In genomic region chr7:93622036-93622714, GRCh38 we compare ENCODE assay signal across 8 cellular contexts. TPM values are rescaled to one million over a fixed set of nuclear protein-coding genes. Genes with fewer than 3 reads are reported as not detected.
DNase-seq lines count a peak whose midpoint lies in the region; ATAC-seq, FAIRE-seq and TF ChIP-seq lines count a peak whose summit lies in the region.

No MANE protein-coding gene starts in this region.

- no peaks in the 10 kb centered on the region for H3K27me3 ChIP-seq in breast epithelium
- no peaks in the 10 kb centered on the region for H3K27me3 ChIP-seq in bronchial epithelial cell (ENCODE audit: control insufficient read depth, insufficient read depth, low read length)
- H3K27me3 ChIP-seq in pancreas: no peaks in the 10 kb centered on the region

- FAIRE-seq in bronchial epithelial cell (lab: Jason Lieb, UNC) (no peak), pancreas (lab: Jason Lieb, UNC) (no peak)

- H3K27ac ChIP-seq in breast epithelium (no peak overlapping the region), pancreas (no peak overlapping the region)

- TF ChIP-seq CTCF in MCF 10A (IDR thresholded peaks at IDR 0.05; ENCODE audit: unreplicated experiment) (peak; percentile 41), breast epithelium (IDR thresholded peaks at IDR 0.05) (no peak), bronchial epithelial cell (IDR thresholded peaks at IDR 0.05; ENCODE audit: insufficient read depth, low read length, severe bottlenecking) (peak; percentile 47), pancreas (IDR thresholded peaks at IDR 0.05) (peak in 2 of 4 donors; percentile 20 to 21)

- peaks cover 0 to 5% of the 10 kb centered on the region in 2 donors for H3K9me3 ChIP-seq in breast epithelium
- H3K9me3 ChIP-seq in pancreas: no peaks in the 10 kb centered on the region

- H3K4me1 Mint-ChIP-seq in MCF 10A (ENCODE audit: insufficient read depth, unreplicated experiment): peaks cover 6% of the 10 kb centered on the region

- CTCF ChIA-PET in MCF 10A (lab: Yijun Ruan, JAX): interaction anchor here (0.6 to 3.0 kb wide), 39 partner anchors 9 to 1626 kb away, joined by 3 to 27 read pairs (median 3); no protein-coding TSS in a partner anchor

- peak; percentile 55 to 80 (median 75) for ATAC-seq in pancreas
- ATAC-seq in GM21360 (IDR thresholded peaks at IDR 0.05; ENCODE audit: unreplicated experiment): no peak
- ATAC-seq in GM18870 (IDR thresholded peaks at IDR 0.05; ENCODE audit: unreplicated experiment): no peak
- ATAC-seq in HG03196 (IDR thresholded peaks at IDR 0.05; ENCODE audit: unreplicated experiment): no peak

- H3K36me3 Mint-ChIP-seq in MCF 10A (ENCODE audit: insufficient read depth, unreplicated experiment): peaks cover 7% of the 10 kb centered on the region

- H3K9me3 Mint-ChIP-seq in MCF 10A (ENCODE audit: unreplicated experiment): peaks cover 8% of the 10 kb centered on the region

- H3K4me3 Mint-ChIP-seq in MCF 10A (ENCODE audit: unreplicated experiment): no peak overlapping the region

- 16 to 18% methylated on average over 10 of the region's 10 CpGs for WGBS in pancreas, 2 donors

- H3K27ac Mint-ChIP-seq in MCF 10A (ENCODE audit: low read depth, unreplicated experiment): no peak overlapping the region

- DNase-seq in MCF 10A (ENCODE audit: unreplicated experiment): peak; percentile 41
- DNase-seq in breast epithelium (ENCODE audit: low spot score in 2 of 2): no peak
- peak; percentile 77 to 83 for DNase-seq in NCI-H2081 (lab: John Stamatoyannopoulos, UW)
- peak; percentile 47 for DNase-seq in bronchial epithelial cell (ENCODE audit: low read depth)
- DNase-seq in pancreas: peak in 1 of 6 donors; percentile 11

- H3K36me3 ChIP-seq in breast epithelium: no peaks in the 10 kb centered on the region
- no peaks in the 10 kb centered on the region for H3K36me3 ChIP-seq in bronchial epithelial cell (ENCODE audit: control insufficient read depth, insufficient read depth, low read length)
- H3K36me3 ChIP-seq in pancreas: no peaks in the 10 kb centered on the region

- POLR2A ChIA-PET in MCF 10A (lab: Yijun Ruan, JAX): no interaction called here

- H3K4me3 ChIP-seq in breast epithelium: no peak overlapping the region
- H3K4me3 ChIP-seq in bronchial epithelial cell (ENCODE audit: low read depth, low read length): no peak overlapping the region
- H3K4me3 ChIP-seq in pancreas: no peak overlapping the region

- peaks cover 89% of the 10 kb centered on the region for H3K27me3 Mint-ChIP-seq in MCF 10A (ENCODE audit: insufficient read depth, unreplicated experiment)

- TF ChIP-seq POLR2A in breast epithelium (IDR thresholded peaks at IDR 0.05): no peak

- intact Hi-C loops in MCF 10A (cut with micrococcal nuclease) (loop anchor here (1.0 to 10.0 kb wide), 5 partner anchors 283 to 814 kb away; partner anchors contain the start of gene GNGT1), breast epithelium (cut with DNase I; ENCODE audit: low total_unique reads) (no loop called here), pancreas (cut with DNase I) (no loop called here)

- H3K4me1 ChIP-seq in breast epithelium: no peaks in the 10 kb centered on the region
- no peaks in the 10 kb centered on the region for H3K4me1 ChIP-seq in pancreas

- BruUV-seq in MCF 10A (replicated peaks; lab: Mats Ljungman, UMichigan): no TSS peak

RNA-seq across cellular contexts. Expression of gene CALCR, which starts 47.7 kb away (rescaled TPM):
- not detected in 2 replicates for total RNA-seq in MCF 10A (2022)
- total RNA-seq in breast epithelium: under 1 TPM; 0.15 to 0.80 (median 0.66) TPM
- total RNA-seq in bronchial epithelial cell: not detected in 2 replicates
- total RNA-seq in pancreas: not detected
- polyA plus RNA-seq in pancreas: under 1 TPM in 1 of 2 donors, not detected in 1; 0.09 TPM

Comparison
In these comparisons a context has a peak if more than half of its experiments do, and no peak if none do; other contexts are left out.
1. DNase-seq: peak in MCF 10A (single experiment), NCI-H2081 (2 of 2) and bronchial epithelial cell (single experiment); none in breast epithelium (0 of 2).
2. CTCF ChIP-seq: peak in MCF 10A (single experiment) and bronchial epithelial cell (single experiment); none in breast epithelium (0 of 3).
3. ATAC-seq: peak in pancreas (4 of 4); none in GM21360 (single experiment), GM18870 (single experiment) and HG03196 (single experiment).